Comparison of ENCODE assay signal across 2 cellular contexts in the genomic region with DNA sequence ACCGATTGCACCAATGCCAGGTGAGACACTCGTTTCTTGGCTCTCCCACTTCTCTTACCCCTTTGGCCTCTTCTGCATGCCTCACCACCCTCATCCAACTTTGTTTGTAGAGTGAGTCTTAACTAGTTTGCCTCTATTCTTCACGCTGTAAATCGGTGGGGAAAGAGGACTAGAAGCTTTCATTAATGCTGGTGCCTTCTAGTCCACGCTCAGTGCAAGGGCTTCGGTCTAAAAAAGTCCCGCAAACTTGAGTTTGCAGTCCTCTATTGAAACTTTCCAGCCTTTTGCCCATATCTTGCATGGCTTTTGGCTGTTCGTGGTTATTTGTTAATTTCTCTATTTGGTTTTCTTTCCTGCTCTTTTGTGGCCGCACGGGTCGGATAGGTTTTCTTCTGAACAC.
TF ChIP-seq lines count a peak whose summit lies in the region.

No MANE protein-coding gene starts in this region.

TF ChIP-seq in SK-N-SH, 30 proteins besides CTCF, POLR2A, EP300 and RAD21 (continued from another document):
- TF ChIP-seq YY1 (IDR thresholded peaks at IDR 0.05; ENCODE audit: low read depth) (no peak), TEAD4 (IDR thresholded peaks at IDR 0.05; ENCODE audit: borderline replicate concordance, insufficient read depth) (no peak), GABPA (IDR thresholded peaks at IDR 0.05; ENCODE audit: low read depth) (no peak), FOSL2 (IDR thresholded peaks at IDR 0.05; ENCODE audit: borderline replicate concordance, low read depth) (no peak), MXI1 (IDR thresholded peaks at IDR 0.05; ENCODE audit: low read depth, low read length) (no peak), EZH2phosphoT487 (IDR thresholded peaks at IDR 0.05; ENCODE audit: borderline replicate concordance, low read depth) (no peak), FOXM1 (IDR thresholded peaks at IDR 0.05; ENCODE audit: low read depth) (no peak), NRF1 (IDR thresholded peaks at IDR 0.05; ENCODE audit: low read depth, low read length) (no peak), MEF2A (IDR thresholded peaks at IDR 0.05; ENCODE audit: borderline replicate concordance, low read depth) (no peak), FOXJ3 (CRISPR knock-in tag; IDR thresholded peaks at IDR 0.05) (no peak), RFX5 (IDR thresholded peaks at IDR 0.05; ENCODE audit: low read length) (no peak), RXRA (IDR thresholded peaks at IDR 0.05; ENCODE audit: borderline replicate concordance, low read depth) (no peak), SMC3 (IDR thresholded peaks at IDR 0.05; ENCODE audit: low read depth, low read length) (no peak), GATA2 (CRISPR knock-in tag; IDR thresholded peaks at IDR 0.05) (no peak), SIN3A (IDR thresholded peaks at IDR 0.05; ENCODE audit: borderline replicate concordance, low read depth, low read length) (no peak)
- TF ChIP-seq, protein P1, sequence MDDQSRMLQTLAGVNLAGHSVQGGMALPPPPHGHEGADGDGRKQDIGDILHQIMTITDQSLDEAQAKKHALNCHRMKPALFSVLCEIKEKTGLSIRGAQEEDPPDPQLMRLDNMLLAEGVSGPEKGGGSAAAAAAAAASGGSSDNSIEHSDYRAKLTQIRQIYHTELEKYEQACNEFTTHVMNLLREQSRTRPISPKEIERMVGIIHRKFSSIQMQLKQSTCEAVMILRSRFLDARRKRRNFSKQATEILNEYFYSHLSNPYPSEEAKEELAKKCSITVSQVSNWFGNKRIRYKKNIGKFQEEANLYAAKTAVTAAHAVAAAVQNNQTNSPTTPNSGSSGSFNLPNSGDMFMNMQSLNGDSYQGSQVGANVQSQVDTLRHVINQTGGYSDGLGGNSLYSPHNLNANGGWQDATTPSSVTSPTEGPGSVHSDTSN (IDR thresholded peaks at IDR 0.05) = no peak

TF ChIP-seq in SK-N-SH treated with all-trans-retinoic acid at 6 μM for 48 hours, 23 proteins besides CTCF, POLR2A, EP300 and RAD21 (continued from another document):
- TF ChIP-seq, protein P2, sequence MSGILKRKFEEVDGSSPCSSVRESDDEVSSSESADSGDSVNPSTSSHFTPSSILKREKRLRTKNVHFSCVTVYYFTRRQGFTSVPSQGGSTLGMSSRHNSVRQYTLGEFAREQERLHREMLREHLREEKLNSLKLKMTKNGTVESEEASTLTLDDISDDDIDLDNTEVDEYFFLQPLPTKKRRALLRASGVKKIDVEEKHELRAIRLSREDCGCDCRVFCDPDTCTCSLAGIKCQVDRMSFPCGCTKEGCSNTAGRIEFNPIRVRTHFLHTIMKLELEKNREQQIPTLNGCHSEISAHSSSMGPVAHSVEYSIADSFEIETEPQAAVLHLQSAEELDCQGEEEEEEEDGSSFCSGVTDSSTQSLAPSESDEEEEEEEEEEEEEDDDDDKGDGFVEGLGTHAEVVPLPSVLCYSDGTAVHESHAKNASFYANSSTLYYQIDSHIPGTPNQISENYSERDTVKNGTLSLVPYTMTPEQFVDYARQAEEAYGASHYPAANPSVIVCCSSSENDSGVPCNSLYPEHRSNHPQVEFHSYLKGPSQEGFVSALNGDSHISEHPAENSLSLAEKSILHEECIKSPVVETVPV (CRISPR knock-in tag; IDR thresholded peaks at IDR 0.05) = no peak
- no peak for TF ChIP-seq OSR1 (CRISPR knock-in tag; IDR thresholded peaks at IDR 0.05)
- TF ChIP-seq SNAI2 (CRISPR knock-in tag; IDR thresholded peaks at IDR 0.05) = no peak
